In genomic region chr6:117548797-117549301, GRCh38 we compare ENCODE assay signal across 8 cellular contexts. TPM values are rescaled to one million over a fixed set of nuclear protein-coding genes. Genes with fewer than 3 reads are reported as not detected.
DNase-seq lines count a peak whose midpoint lies in the region; ATAC-seq, FAIRE-seq and TF ChIP-seq lines count a peak whose summit lies in the region.
"Had no signal": no experiment of that assay in that cellular context is flagged by ENCODE, and none has a peak within 500 bp of the region (broad histone marks: within the 10 kb centered on the region; RNA-seq: fewer than 3 reads in every experiment).

No MANE protein-coding gene starts in this region.

- no peaks in the 10 kb centered on the region for H3K36me3 ChIP-seq in OCI-LY1 (ENCODE audit: insufficient read depth, low read length)
- peaks cover 7% of the 10 kb centered on the region for H3K36me3 ChIP-seq in bronchial epithelial cell (ENCODE audit: control insufficient read depth, insufficient read depth, low read length)

- peak overlapping the region; percentile 45 for H3K9ac ChIP-seq in OCI-LY1 (ENCODE audit: low read length)

- peak; percentile 40 for ATAC-seq in GM21717 (IDR thresholded peaks at IDR 0.05; ENCODE audit: unreplicated experiment)
- no peak for ATAC-seq in HG03378 (IDR thresholded peaks at IDR 0.05; ENCODE audit: unreplicated experiment)
- ATAC-seq in HG03095 (IDR thresholded peaks at IDR 0.05; ENCODE audit: unreplicated experiment): no peak
- ATAC-seq: esophagus mucosa had no signal

- FAIRE-seq in bronchial epithelial cell (lab: Jason Lieb, UNC): no peak

- H4K20me1 ChIP-seq in OCI-LY1 (ENCODE audit: insufficient read depth, low read length): no peaks in the 10 kb centered on the region

- no peaks in the 10 kb centered on the region for H3F3A ChIP-seq in OCI-LY1 (ENCODE audit: insufficient read depth, low read length)

- peak overlapping the region; percentile 45 for H3K4me2 ChIP-seq in OCI-LY1 (ENCODE audit: low read length)

- DNase-seq in bronchial epithelial cell (ENCODE audit: low read depth): peak; percentile 87
- DNase-seq in skeletal muscle cell (ENCODE audit: low read depth): no peak
- DNase-seq in SHP77 treated with DMSO at 0.1 percent for 48 hours (lab: John Stamatoyannopoulos, UW): no peak

- H3K27ac ChIP-seq in OCI-LY1 (ENCODE audit: low read depth, low read length, poor library complexity, severe bottlenecking): peak overlapping the region; percentile 93

- peaks cover 45% of the 10 kb centered on the region for H3K4me1 ChIP-seq in OCI-LY1 (ENCODE audit: insufficient read depth, low read length, severe bottlenecking)

- H2AFZ ChIP-seq in OCI-LY1 (ENCODE audit: low read length): no peak overlapping the region

- no peaks in the 10 kb centered on the region for H3K9me3 ChIP-seq in OCI-LY1 (ENCODE audit: low read length)

- H3K79me2 ChIP-seq in OCI-LY1 (ENCODE audit: insufficient read depth, low read length): no peaks in the 10 kb centered on the region

- H3K9me2 ChIP-seq in OCI-LY1 (ENCODE audit: low read depth, low read length): no peaks in the 10 kb centered on the region

- TF ChIP-seq CTCF in OCI-LY1 (IDR thresholded peaks at IDR 0.05; ENCODE audit: low read length): no peak
- no peak for TF ChIP-seq CTCF in bronchial epithelial cell (IDR thresholded peaks at IDR 0.05; ENCODE audit: insufficient read depth, low read length, severe bottlenecking)

- H3K27me3 ChIP-seq in OCI-LY1 (ENCODE audit: insufficient read depth, low read length): no peaks in the 10 kb centered on the region
- no peaks in the 10 kb centered on the region for H3K27me3 ChIP-seq in bronchial epithelial cell (ENCODE audit: control insufficient read depth, insufficient read depth, low read length)

- peak overlapping the region; percentile 28 for H3K4me3 ChIP-seq in OCI-LY1 (ENCODE audit: low read depth, low read length, poor library complexity, severe bottlenecking)
- H3K4me3 ChIP-seq in bronchial epithelial cell (ENCODE audit: low read depth, low read length): no peak overlapping the region
- peak overlapping the region; percentile 42 for H3K4me3 ChIP-seq in skeletal muscle cell (ENCODE audit: low read depth, low read length)

RNA-seq across cellular contexts. Expression of gene GOPC, which starts 53.5 kb away (rescaled TPM):
- 41.1 and 49.0 TPM in 2 replicates for total RNA-seq in bronchial epithelial cell
